In genomic region chr4:37561803-37562207, GRCh38 we compare ENCODE assay signal across 9 cellular contexts.
DNase-seq lines count a peak whose midpoint lies in the region; ATAC-seq, FAIRE-seq and TF ChIP-seq lines count a peak whose summit lies in the region.
"Had no signal": no experiment of that assay in that cellular context is flagged by ENCODE, and none has a peak within 500 bp of the region (broad histone marks: within the 10 kb centered on the region; RNA-seq: fewer than 3 reads in every experiment).

No MANE protein-coding gene starts in this region.

- DNase-seq in Daoy (ENCODE audit: low read depth) (peak; percentile 91), GM12878 (ENCODE audit: low read depth, low spot score) (peak; percentile 34), stomach (no peak), DMS153 (lab: John Stamatoyannopoulos, UW) (no peak), NCI-H2107 treated with DMSO at 0.1 percent for 48 hours (lab: John Stamatoyannopoulos, UW; ENCODE audit: unreplicated experiment) (no peak)

- H3K4me1 ChIP-seq in GM12878 (ENCODE audit: control insufficient read depth, insufficient read depth, low read length) (no peaks in the 10 kb centered on the region), stomach (peaks cover 0 to 6% (median 0%) of the 10 kb centered on the region in 4 donors)

- H3K9me3 ChIP-seq in GM12878 (replicated peaks; ENCODE audit: control insufficient read depth, insufficient read depth, low read length), result no peaks in the 10 kb centered on the region; the same call in 2 of the 3 replicates
- H3K9me3 ChIP-seq in stomach, result no peaks in the 10 kb centered on the region

- TF ChIP-seq POLR2A in GM12878 (IDR thresholded peaks at IDR 0.05; ENCODE audit: low read depth, low read length) (no peak), stomach (IDR thresholded peaks at IDR 0.05) (no peak)

- POLR2A ChIA-PET in GM12878 (lab: Charles Lee), result no interaction called here

- intact Hi-C loops in GM12878 (cut with micrococcal nuclease; ENCODE audit: unreplicated experiment) (no loop called here), stomach (cut with DNase I; ENCODE audit: low total_unique reads) (loop anchor here (10.0 kb wide), 1 partner anchor 107 kb away; a partner anchor contains a TSS)

- ATAC-seq in GM21367 (IDR thresholded peaks at IDR 0.05; ENCODE audit: unreplicated experiment) (peak; percentile 83), HG03342 (IDR thresholded peaks at IDR 0.05; ENCODE audit: unreplicated experiment) (peak; percentile 97), GM12878 (peak; percentile 92)
- ATAC-seq in activated CD4-positive, CD25-positive, alpha-beta regulatory T cell treated with anti-CD3 and anti-CD28 coated beads, Interleukin-2, amount 50 U/mL, for 24 hours, result no peak

- SMC1A ChIA-PET in GM12878 (lab: Charles Lee; ENCODE audit: uncharacterized antibody, unreplicated experiment), result interaction anchor here (1.1 to 1.2 kb wide), 2 partner anchors 102 to 109 kb away, joined by 3 to 4 read pairs; a partner anchor contains a TSS

- no peak overlapping the region for H3K9ac ChIP-seq in GM12878 (ENCODE audit: control insufficient read depth, insufficient read depth, low read length)
- H3K9ac ChIP-seq: KMS-11 had no signal

- FAIRE-seq in GM12878 (lab: Jason Lieb, UNC), result peak; percentile 65

- WGBS in GM12878 (ENCODE audit: insufficient coverage, insufficient replicate concordance, low lambda C conversion rate, missing lambda C conversion rate), result 0% methylated on average over 1 of the region's 1 CpG
- WGBS in stomach, 5 donors, result 17 to 39% (median 26%) methylated on average over 1 of the region's 1 CpG

- no peaks in the 10 kb centered on the region for H3K79me2 ChIP-seq in GM12878 (ENCODE audit: control insufficient read depth, insufficient read depth, low read length)

- H3K27me3 ChIP-seq in GM12878 (replicated peaks in 1 of 2; ENCODE audit: control insufficient read depth in 2 of 2, insufficient read depth in 2 of 2, low read length in 1 of 2), result no peaks in the 10 kb centered on the region
- no peaks in the 10 kb centered on the region for H3K27me3 ChIP-seq in stomach

- H3K4me2 ChIP-seq in GM12878 (ENCODE audit: control insufficient read depth, insufficient read depth), result no peak overlapping the region
- H3K4me2 ChIP-seq: KMS-11 had no signal

- no TSS peak for BruUV-seq in GM12878 (replicated peaks; lab: Mats Ljungman, UMichigan)

- H3K27ac ChIP-seq in GM12878 (ENCODE audit: control insufficient read depth, insufficient read depth) (no peak overlapping the region), stomach (no peak overlapping the region)
- H3K27ac ChIP-seq: KMS-11 had no signal

- H3K4me3 ChIP-seq in GM12878 (no peak overlapping the region), stomach (no peak overlapping the region)

- RAD21 ChIA-PET in GM12878 (lab: Charles Lee; ENCODE audit: unreplicated experiment), result interaction anchor here (0.9 kb wide), 1 partner anchor 109 kb away, joined by 3 read pairs; no protein-coding TSS in a partner anchor

- TF ChIP-seq EP300 in GM12878 (IDR thresholded peaks at IDR 0.05; ENCODE audit: borderline replicate concordance in 1 of 2, control insufficient read depth in 1 of 2, low read depth in 2 of 2, low read length in 2 of 2) (peak; percentile 50 to 73; a peak in 2 of 4 replicates), stomach (IDR thresholded peaks at IDR 0.05) (no peak)

- H3K36me3 ChIP-seq in GM12878 (ENCODE audit: control insufficient read depth in 2 of 2, insufficient read depth in 2 of 2, low read length in 1 of 2) (no peaks in the 10 kb centered on the region), stomach (peaks cover 0 to 6% (median 2%) of the 10 kb centered on the region in 4 donors)

- TF ChIP-seq RAD21 in GM12878 (IDR thresholded peaks at IDR 0.05; ENCODE audit: insufficient read depth, low read depth, low read length), result no peak

- TF ChIP-seq CTCF in GM12878 (IDR thresholded peaks at IDR 0.05 in 2 of 3, conservative IDR thresholded peaks at IDR 0.05 in 1 of 3; ENCODE audit: control insufficient read depth in 2 of 3, extremely low read depth in 1 of 3, insufficient read depth in 1 of 3, low read depth in 3 of 3, low read length in 3 of 3) (no peak), stomach (IDR thresholded peaks at IDR 0.05) (no peak)

- in situ Hi-C loops in GM12878 (cut with MboI), result no loop called here

- CTCF ChIA-PET in GM12878 (lab: Yijun Ruan, JAX), result interaction anchor here (2.3 kb wide), 1 partner anchor 109 kb away, joined by 7 read pairs; a partner anchor contains a TSS

- H4K20me1 ChIP-seq in GM12878 (ENCODE audit: control insufficient read depth, insufficient read depth), result no peaks in the 10 kb centered on the region

- H2AFZ ChIP-seq in GM12878 (ENCODE audit: control insufficient read depth, low read depth, low read length), result no peak overlapping the region

TF ChIP-seq in GM12878, 131 proteins besides CTCF, POLR2A, EP300 and RAD21:
- TF ChIP-seq DPF2 (IDR thresholded peaks at IDR 0.05) (peak; percentile 48; the same call in 1 of the 2 replicates), MTA3 (IDR thresholded peaks at IDR 0.05; ENCODE audit: borderline replicate concordance, low read length) (no peak), NBN (IDR thresholded peaks at IDR 0.05) (no peak), MTA2 (IDR thresholded peaks at IDR 0.05; ENCODE audit: low read depth) (peak; percentile 81), NR2C1 (IDR thresholded peaks at IDR 0.05) (no peak), SREBF1 (IDR thresholded peaks at IDR 0.05; ENCODE audit: low read length) (no peak), NR2F1 (conservative IDR thresholded peaks at IDR 0.05) (no peak; the same call in 1 of the 2 replicates), IRF4 (IDR thresholded peaks at IDR 0.05; ENCODE audit: low read depth, low read length) (peak; percentile 69; the same call in 1 of the 2 replicates), RUNX3 (IDR thresholded peaks at IDR 0.05; ENCODE audit: low read length) (no peak), MEF2B (IDR thresholded peaks at IDR 0.05; ENCODE audit: partially characterized antibody, poor library complexity, severe bottlenecking) (peak; percentile 63), CREB1 (IDR thresholded peaks at IDR 0.05; ENCODE audit: low read depth) (peak; percentile 76), JUND (IDR thresholded peaks at IDR 0.05; ENCODE audit: low read depth, low read length) (peak; percentile 60; the same call in 1 of the 2 replicates), CREM (IDR thresholded peaks at IDR 0.05; ENCODE audit: low read depth) (0 out of 2 replicates have a peak, but pooled peaks have one; percentile 34), ATF2 (IDR thresholded peaks at IDR 0.05; ENCODE audit: low read length) (peak; percentile 77; the same call in 1 of the 2 replicates), PML (IDR thresholded peaks at IDR 0.05; ENCODE audit: low read length) (no peak), CBX5 (IDR thresholded peaks at IDR 0.05; ENCODE audit: low read depth) (no peak), CEBPB (IDR thresholded peaks at IDR 0.05; ENCODE audit: borderline replicate concordance in 1 of 2, low read depth in 2 of 2, low read length in 2 of 2) (no peak), IKZF1 (conservative IDR thresholded peaks at IDR 0.05) (no peak), SKIL (IDR thresholded peaks at IDR 0.05; ENCODE audit: low read depth, poor library complexity, severe bottlenecking) (peak; percentile 50), RBBP5 (conservative IDR thresholded peaks at IDR 0.05) (no peak), MYC (IDR thresholded peaks at IDR 0.05; ENCODE audit: insufficient read depth, insufficient read length, insufficient replicate concordance, low read length, severe bottlenecking) (no peak), CHD2 (IDR thresholded peaks at IDR 0.05; ENCODE audit: borderline replicate concordance, low read depth, low read length) (peak; percentile 9; the same call in 1 of the 2 replicates), ZNF217 (IDR thresholded peaks at IDR 0.05) (peak; percentile 78), ATF7 (IDR thresholded peaks at IDR 0.05; ENCODE audit: low read depth) (peak; percentile 96), NFIC (IDR thresholded peaks at IDR 0.05; ENCODE audit: low read depth, low read length) (no peak), TCF12 (IDR thresholded peaks at IDR 0.05; ENCODE audit: low read depth, low read length) (no peak), TBL1XR1 (IDR thresholded peaks at IDR 0.05; ENCODE audit: low read depth, low read length) (no peak), JUNB (IDR thresholded peaks at IDR 0.05) (peak; percentile 72), CBX3 (IDR thresholded peaks at IDR 0.05; ENCODE audit: borderline replicate concordance, low read depth) (no peak), HCFC1 (IDR thresholded peaks at IDR 0.05; ENCODE audit: low read length) (no peak), MEF2A (IDR thresholded peaks at IDR 0.05; ENCODE audit: insufficient read depth, low read depth, low read length) (peak; percentile 51; the same call in 1 of the 2 replicates)

Comparison
In these comparisons a context has a peak if more than half of its experiments do, and no peak if none do; other contexts are left out.
1. DNase-seq: peak in Daoy (single experiment) and GM12878 (single experiment); none in stomach (single experiment), DMS153 (single experiment) and NCI-H2107 treated with DMSO at 0.1 percent for 48 hours (single experiment).
2. ATAC-seq: peak in GM21367 (single experiment), HG03342 (single experiment) and GM12878 (single experiment); none in activated CD4-positive, CD25-positive, alpha-beta regulatory T cell treated with anti-CD3 and anti-CD28 coated beads, Interleukin-2, amount 50 U/mL, for 24 hours (0 of 2).